ENCODE assay signal across 2 cellular contexts in the genomic region with DNA sequence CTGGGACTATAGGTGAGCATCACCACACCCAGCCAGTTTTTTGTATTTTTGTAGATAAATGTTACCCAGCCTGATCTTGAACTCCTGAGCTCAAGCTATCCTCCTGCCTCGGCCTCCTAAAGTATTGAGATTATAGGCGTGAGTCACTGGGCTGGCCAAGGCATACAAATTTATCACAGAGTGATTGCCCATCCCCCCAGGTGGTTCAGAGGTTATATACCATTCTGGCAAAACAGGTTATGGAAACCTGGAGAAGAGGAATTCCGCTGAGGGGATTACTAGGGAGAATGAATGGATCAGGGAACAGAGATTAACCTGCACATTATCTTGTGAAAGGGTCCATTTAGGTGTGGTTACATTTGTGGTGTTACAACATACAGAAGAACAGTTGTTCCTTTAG.
TF ChIP-seq lines count a peak whose summit lies in the region.

No MANE protein-coding gene starts in this region.

TF ChIP-seq in HEK293, 187 proteins besides CTCF, POLR2A, EP300 and RAD21 (continued from another document):
- TF ChIP-seq ZSCAN5A (tag by site-specific recombination; IDR thresholded peaks at IDR 0.05) (no peak), MYNN (tag by site-specific recombination; IDR thresholded peaks at IDR 0.05; ENCODE audit: borderline replicate concordance) (no peak)

TF ChIP-seq in HEK293T, 16 proteins besides CTCF, POLR2A, EP300 and RAD21 (continued from another document):
- TF ChIP-seq PKNOX1 (IDR thresholded peaks at IDR 0.05) (no peak), ARNT (IDR thresholded peaks at IDR 0.05) (no peak), L3MBTL2 (conservative IDR thresholded peaks at IDR 0.05) (no peak), FOXK2 (IDR thresholded peaks at IDR 0.05) (no peak), CTBP1 (IDR thresholded peaks at IDR 0.05; ENCODE audit: borderline replicate concordance) (no peak), HDGF (IDR thresholded peaks at IDR 0.05; ENCODE audit: borderline replicate concordance) (no peak)
